10 cellular contexts compared by ENCODE assay signal in genomic region chr10:31146496-31147219, GRCh38.
DNase-seq lines count a peak whose midpoint lies in the region; ATAC-seq lines count a peak whose summit lies in the region.
"Had no signal": no experiment of that assay in that cellular context is flagged by ENCODE, and none has a peak within 500 bp of the region (broad histone marks: within the 10 kb centered on the region; RNA-seq: fewer than 3 reads in every experiment).

No MANE protein-coding gene starts in this region.

- H3K9ac ChIP-seq in BLaER1 treated with 17β-estradiol and CSF1 and Interleukin-3, amounts not matched to agents 10 nM and 100 nM, result peak overlapping the region in 1 of 11 experiments; percentile 31; a peak in 2 of 22 replicates

- H3K9me3 ChIP-seq in BLaER1 treated with 17β-estradiol and CSF1 and Interleukin-3, amounts not matched to agents 10 nM and 100 nM (replicated peaks in 1 of 11), result no peaks in the 10 kb centered on the region

- DNase-seq in NCI-H460 (ENCODE audit: extremely low read depth, low read depth) (peak; percentile 5), dermis blood vessel endothelial cell (peak; percentile 67), myocyte (ENCODE audit: low read depth) (peak; percentile 68)
- no peak for DNase-seq in stimulated activated naive B cell treated with anti-CD40 and anti-IgM and Interleukin-4, amounts not matched to agents 10 μg/mL and 1 μg/mL and 100 μg/mL, for 72 hours
- no peak for DNase-seq in activated CD8-positive, alpha-beta memory T cell treated with anti-CD3 and anti-CD28 coated beads, Interleukin-2, amount 50 U/mL, for 48 hours
- DNase-seq: activated naive CD4-positive, alpha-beta T cell treated with anti-CD3 and anti-CD28 coated beads, Interleukin-2, amount 50 U/mL, for 16 hours had no signal

- H3K4me3 Mint-ChIP-seq in stimulated activated naive B cell treated with anti-CD40 and anti-IgM and Interleukin-4, amounts not matched to agents 10 μg/mL and 1 μg/mL and 100 μg/mL, for 72 hours, result peak overlapping the region in 1 of 2 donors; percentile 67
- H3K4me3 Mint-ChIP-seq: IgD-negative memory B cell had no signal

- no peaks in the 10 kb centered on the region for H3K27me3 ChIP-seq in BLaER1 treated with 17β-estradiol and CSF1 and Interleukin-3, amounts not matched to agents 10 nM and 100 nM

- H3K4me1 ChIP-seq in BLaER1 treated with 17β-estradiol and CSF1 and Interleukin-3, amounts not matched to agents 10 nM and 100 nM, result peaks cover 23 to 50% (median 38%) of the 10 kb centered on the region in 10 experiments

- peak overlapping the region in 6 of 11 experiments; percentile 24 to 58 (median 44); a peak in 11 of 22 replicates for H3K27ac ChIP-seq in BLaER1 treated with 17β-estradiol and CSF1 and Interleukin-3, amounts not matched to agents 10 nM and 100 nM

- no peaks in the 10 kb centered on the region for H4K20me1 ChIP-seq in BLaER1 treated with 17β-estradiol and CSF1 and Interleukin-3, amounts not matched to agents 10 nM and 100 nM

- peaks cover 0 to 4% of the 10 kb centered on the region in 2 donors for H3K9me3 Mint-ChIP-seq in stimulated activated naive B cell treated with anti-CD40 and anti-IgM and Interleukin-4, amounts not matched to agents 10 μg/mL and 1 μg/mL and 100 μg/mL, for 72 hours
- H3K9me3 Mint-ChIP-seq: IgD-negative memory B cell had no signal

- no peaks in the 10 kb centered on the region for H3K36me3 Mint-ChIP-seq in stimulated activated naive B cell treated with anti-CD40 and anti-IgM and Interleukin-4, amounts not matched to agents 10 μg/mL and 1 μg/mL and 100 μg/mL, for 72 hours

- H3K4me1 Mint-ChIP-seq in stimulated activated naive B cell treated with anti-CD40 and anti-IgM and Interleukin-4, amounts not matched to agents 10 μg/mL and 1 μg/mL and 100 μg/mL, for 72 hours, result peaks cover 8 to 26% of the 10 kb centered on the region in 2 donors
- H3K4me1 Mint-ChIP-seq: IgD-negative memory B cell had no signal

- H3K27ac Mint-ChIP-seq in stimulated activated naive B cell treated with anti-CD40 and anti-IgM and Interleukin-4, amounts not matched to agents 10 μg/mL and 1 μg/mL and 100 μg/mL, for 72 hours, result no peak overlapping the region
- H3K27ac Mint-ChIP-seq: IgD-negative memory B cell had no signal

- ATAC-seq in HG03159 (IDR thresholded peaks at IDR 0.05; ENCODE audit: unreplicated experiment), result no peak
- no peak for ATAC-seq in GM21529 (IDR thresholded peaks at IDR 0.05; ENCODE audit: unreplicated experiment)
- no peak for ATAC-seq in stimulated activated naive B cell treated with anti-CD40 and anti-IgM and Interleukin-4, amounts not matched to agents 10 μg/mL and 1 μg/mL and 100 μg/mL, for 72 hours (replicated peaks)

- H3K4me3 ChIP-seq in BLaER1 treated with 17β-estradiol and CSF1 and Interleukin-3, amounts not matched to agents 10 nM and 100 nM, result no peak overlapping the region

- H3K4me2 ChIP-seq in BLaER1 treated with 17β-estradiol and CSF1 and Interleukin-3, amounts not matched to agents 10 nM and 100 nM, result peak overlapping the region; percentile 28 to 77 (median 56)

- peaks cover 14 to 16% of the 10 kb centered on the region in 2 donors for H3K27me3 Mint-ChIP-seq in stimulated activated naive B cell treated with anti-CD40 and anti-IgM and Interleukin-4, amounts not matched to agents 10 μg/mL and 1 μg/mL and 100 μg/mL, for 72 hours

- no peaks in the 10 kb centered on the region for H3K36me3 ChIP-seq in BLaER1 treated with 17β-estradiol and CSF1 and Interleukin-3, amounts not matched to agents 10 nM and 100 nM

Comparison
In these comparisons a context has a peak if more than half of its experiments do, and no peak if none do; other contexts are left out.
1. DNase-seq: peak in NCI-H460 (single experiment), dermis blood vessel endothelial cell (single experiment) and myocyte (single experiment); none in stimulated activated naive B cell treated with anti-CD40 and anti-IgM and Interleukin-4, amounts not matched to agents 10 μg/mL and 1 μg/mL and 100 μg/mL, for 72 hours (single experiment) and activated CD8-positive, alpha-beta memory T cell treated with anti-CD3 and anti-CD28 coated beads, Interleukin-2, amount 50 U/mL, for 48 hours (single experiment).